Comparison of ENCODE assay signal across 32 cellular contexts in the genomic region with DNA sequence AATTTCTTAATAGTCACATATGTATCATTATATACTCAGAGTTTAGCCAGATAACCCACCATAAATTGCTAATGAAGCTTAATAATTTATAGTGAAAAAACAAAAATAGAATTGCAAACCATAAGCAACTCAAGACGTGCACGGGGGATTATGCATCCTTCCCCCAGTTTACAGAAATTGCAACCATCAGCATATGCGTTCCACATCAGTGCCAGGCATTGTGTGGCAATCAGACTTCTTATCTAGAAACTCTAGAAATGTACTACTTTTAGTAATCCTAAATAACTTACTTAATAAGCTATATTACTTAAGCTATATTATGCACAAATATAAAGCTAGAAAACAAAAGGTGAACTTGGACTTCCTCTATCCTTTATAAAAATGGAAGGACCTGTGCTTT.
"Had no signal": no experiment of that assay in that cellular context is flagged by ENCODE, and none has a peak within 500 bp of the region (broad histone marks: within the 10 kb centered on the region; RNA-seq: fewer than 3 reads in every experiment).

No MANE protein-coding gene starts in this region.

- H3K27me3 Mint-ChIP-seq: naive thymus-derived CD8-positive, alpha-beta T cell; natural killer cell treated with Interleukin-12 subunit alpha and Interleukin-12 subunit beta and Interleukin-15 and Interleukin-18, amount 100 ng/mL, for 72 hours; progenitor cell of endocrine pancreas; stimulated activated memory B cell treated with anti-CD40 and anti-IgM and Interleukin-4, amounts not matched to agents 10 μg/mL and 1 μg/mL and 100 μg/mL, for 72 hours; stimulated activated naive CD8-positive, alpha-beta T cell treated with anti-CD3 and anti-CD28 coated beads, Interleukin-15, amount 100 ng/mL, for 72 hours; type B pancreatic cell had no signal

- H3K36me3 Mint-ChIP-seq: type B pancreatic cell had no signal

- H3K9me3 ChIP-seq: neutrophil, pancreas, psoas muscle, spleen, suprapubic skin, testis, tibial artery, transverse colon, upper lobe of right lung, uterus had no signal

- H3K9me3 Mint-ChIP-seq: natural killer cell treated with Interleukin-12 subunit alpha and Interleukin-12 subunit beta and Interleukin-15 and Interleukin-18, amount 100 ng/mL, for 72 hours had no signal

- ATAC-seq: naive thymus-derived CD8-positive, alpha-beta T cell; natural killer cell treated with Interleukin-12 subunit alpha and Interleukin-12 subunit beta and Interleukin-15 and Interleukin-18, amount 100 ng/mL, for 72 hours; pancreas; psoas muscle; right cardiac atrium; sciatic nerve; stimulated activated memory B cell treated with anti-CD40 and anti-IgM and Interleukin-4, amounts not matched to agents 10 μg/mL and 1 μg/mL and 100 μg/mL, for 72 hours; stimulated activated naive CD8-positive, alpha-beta T cell treated with anti-CD3 and anti-CD28 coated beads, Interleukin-15, amount 100 ng/mL, for 72 hours; stimulated activated naive CD8-positive, alpha-beta T cell treated with anti-CD3 and anti-CD28 coated beads, Interleukin-15, Interleukin-2, amounts not matched to agents 100 U/mL and 50 U/mL, for 24 hours; upper lobe of right lung had no signal

- H3K4me1 ChIP-seq: pancreas, spleen, suprapubic skin, testis, upper lobe of right lung, uterus had no signal

- H3K4me3 Mint-ChIP-seq: naive thymus-derived CD8-positive, alpha-beta T cell; natural killer cell treated with Interleukin-12 subunit alpha and Interleukin-12 subunit beta and Interleukin-15 and Interleukin-18, amount 100 ng/mL, for 72 hours; nephron progenitor cell; neural crest cell; stimulated activated memory B cell treated with anti-CD40 and anti-IgM and Interleukin-4, amounts not matched to agents 10 μg/mL and 1 μg/mL and 100 μg/mL, for 72 hours; stimulated activated naive CD8-positive, alpha-beta T cell treated with anti-CD3 and anti-CD28 coated beads, Interleukin-15, amount 100 ng/mL, for 72 hours; type B pancreatic cell had no signal

- DNase-seq: naive thymus-derived CD8-positive, alpha-beta T cell; nephron progenitor cell; nucleus accumbens; pancreas; posterior cingulate gyrus; psoas muscle; right cardiac atrium; spleen; stimulated activated CD4-positive, alpha-beta T cell treated with anti-CD3 and anti-CD28 coated beads, Interleukin-12 subunit alpha, Interleukin-12 subunit beta, amount 100 ng/mL, for 4 hours; stimulated activated CD4-positive, alpha-beta T cell treated with anti-CD3 and anti-CD28 coated beads, Interleukin-1b, Interleukin-23, amount 100 ng/mL, for 48 hours; stimulated activated CD4-positive, alpha-beta T cell treated with anti-CD3 and anti-CD28 coated beads, Interleukin-4, amount 100 ng/mL, for 1 hour; stimulated activated CD4-positive, alpha-beta T cell treated with anti-CD3 and anti-CD28 coated beads, Interleukin-4, amount 100 ng/mL, for 4 hours; stimulated activated CD8-positive, alpha-beta memory T cell treated with anti-CD3 and anti-CD28 coated beads, Interleukin-4, amount 100 ng/mL, for 48 hours; stimulated activated naive CD4-positive, alpha-beta T cell; stimulated activated naive CD8-positive, alpha-beta T cell treated with anti-CD3 and anti-CD28 coated beads, Interleukin-15, amount 100 ng/mL, for 72 hours; stimulated activated naive CD8-positive, alpha-beta T cell treated with anti-CD3 and anti-CD28 coated beads, Interleukin-15, Interleukin-2, amounts not matched to agents 100 U/mL and 50 U/mL, for 24 hours; substantia nigra; testis; tibial artery; transverse colon; upper lobe of right lung; uterus had no signal

- H3K27me3 ChIP-seq: neutrophil, pancreas, spleen, suprapubic skin, testis, tibial artery, transverse colon, upper lobe of right lung, uterus had no signal

- H3K4me3 ChIP-seq: pancreas, psoas muscle, skin epidermis, smooth muscle cell, spleen, suprapubic skin, testis, tibial artery, transverse colon, upper lobe of right lung, uterus had no signal

- H3K4me2 ChIP-seq: smooth muscle cell had no signal

- H3K36me3 ChIP-seq: neutrophil, pancreas, spleen, suprapubic skin, tibial artery, transverse colon, upper lobe of right lung, uterus had no signal

- FAIRE-seq: pancreas had no signal

- H3K27ac ChIP-seq: neutrophil, pancreas, psoas muscle, skin epidermis, spleen, suprapubic skin, testis, tibial artery, transverse colon, upper lobe of right lung, uterus had no signal

- H3K27ac Mint-ChIP-seq: naive thymus-derived CD8-positive, alpha-beta T cell; natural killer cell treated with Interleukin-12 subunit alpha and Interleukin-12 subunit beta and Interleukin-15 and Interleukin-18, amount 100 ng/mL, for 72 hours; nephron progenitor cell; progenitor cell of endocrine pancreas; stimulated activated memory B cell treated with anti-CD40 and anti-IgM and Interleukin-4, amounts not matched to agents 10 μg/mL and 1 μg/mL and 100 μg/mL, for 72 hours; stimulated activated naive CD8-positive, alpha-beta T cell treated with anti-CD3 and anti-CD28 coated beads, Interleukin-15, amount 100 ng/mL, for 72 hours; type B pancreatic cell had no signal
